Comparison of ENCODE assay signal across 19 cellular contexts in the genomic region with DNA sequence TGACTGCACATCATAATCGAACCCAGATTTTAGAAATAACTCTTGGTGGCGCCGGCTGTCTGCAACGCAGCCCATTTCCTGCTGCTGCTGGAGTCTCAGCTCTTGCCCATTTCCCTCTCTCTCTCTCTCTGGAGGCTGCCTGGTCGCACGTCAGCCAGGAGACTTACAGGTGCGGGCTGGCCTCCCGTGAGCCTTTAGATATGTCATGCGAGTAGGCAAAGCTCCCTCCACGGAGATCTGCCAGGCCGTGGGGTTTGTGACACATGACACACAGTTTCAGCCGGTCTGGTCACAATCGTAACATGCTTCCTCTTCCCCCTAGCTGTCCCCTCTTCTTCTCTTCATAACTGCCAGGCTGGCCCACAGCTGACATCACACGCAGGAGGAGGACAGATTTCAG.
DNase-seq lines count a peak whose midpoint lies in the region; ATAC-seq and TF ChIP-seq lines count a peak whose summit lies in the region.
"Had no signal": no experiment of that assay in that cellular context is flagged by ENCODE, and none has a peak within 500 bp of the region (broad histone marks: within the 10 kb centered on the region; RNA-seq: fewer than 3 reads in every experiment).

No MANE protein-coding gene starts in this region.

- H3K9me3 ChIP-seq in skeletal muscle satellite cell (replicated peaks; ENCODE audit: low read length) = no peaks in the 10 kb centered on the region
- H3K9me3 ChIP-seq: uterus had no signal

- H3K4me3 ChIP-seq in skeletal muscle satellite cell (ENCODE audit: low read length) = no peak overlapping the region
- H3K4me3 ChIP-seq: uterus had no signal

- H3K4me3 Mint-ChIP-seq in WTC11 = no peak overlapping the region
- H3K4me3 Mint-ChIP-seq: activated naive CD4-positive, alpha-beta T cell treated with anti-CD3 and anti-CD28 coated beads for 36 hours; HFFc6; naive B cell; stimulated activated naive CD8-positive, alpha-beta T cell treated with anti-CD3 and anti-CD28 coated beads, Interleukin-15, Interleukin-2, amounts not matched to agents 100 ng/mL and 50 ng/mL, for 24 hours had no signal

- H3K27me3 Mint-ChIP-seq in WTC11 (ENCODE audit: low read depth) = no peaks in the 10 kb centered on the region
- H3K27me3 Mint-ChIP-seq: naive B cell had no signal

- no peak for TF ChIP-seq CTCF in WTC11 (IDR thresholded peaks at IDR 0.05)

- H3K4me1 ChIP-seq in skeletal muscle satellite cell (ENCODE audit: control insufficient read depth, insufficient read depth, low read length) = no peaks in the 10 kb centered on the region
- H3K4me1 ChIP-seq: uterus had no signal

- no peak overlapping the region for H3K9ac ChIP-seq in skeletal muscle satellite cell (ENCODE audit: low read depth, low read length)

- CTCF ChIA-PET in WTC11 (lab: Charles Lee) = no interaction called here

- peak overlapping the region; percentile 35 for H3K4me2 ChIP-seq in skeletal muscle satellite cell (ENCODE audit: low read length)

- no peaks in the 10 kb centered on the region for H3K36me3 ChIP-seq in skeletal muscle satellite cell (ENCODE audit: insufficient read depth, low read length)
- H3K36me3 ChIP-seq: uterus had no signal

- no peaks in the 10 kb centered on the region for H3K27me3 ChIP-seq in skeletal muscle satellite cell (ENCODE audit: control insufficient read depth, insufficient read depth, low read length)
- H3K27me3 ChIP-seq: uterus had no signal

- ATAC-seq in WTC11 (no peak), GM18873 (IDR thresholded peaks at IDR 0.05; ENCODE audit: low FRiP score, unreplicated experiment) (no peak)
- ATAC-seq: HepG2 had no signal

- H3K4me1 Mint-ChIP-seq in WTC11 = no peaks in the 10 kb centered on the region
- H3K4me1 Mint-ChIP-seq: naive B cell had no signal

- H3K9me3 Mint-ChIP-seq in WTC11 = peaks cover 17% of the 10 kb centered on the region
- H3K9me3 Mint-ChIP-seq: activated naive CD4-positive, alpha-beta T cell treated with anti-CD3 and anti-CD28 coated beads for 36 hours; stimulated activated naive CD8-positive, alpha-beta T cell treated with anti-CD3 and anti-CD28 coated beads, Interleukin-15, Interleukin-2, amounts not matched to agents 100 ng/mL and 50 ng/mL, for 24 hours had no signal

- peaks cover 6% of the 10 kb centered on the region; the same call in 1 of the 2 replicates for H3K36me3 Mint-ChIP-seq in WTC11
- H3K36me3 Mint-ChIP-seq: naive B cell had no signal

- DNase-seq in NCI-H187 (lab: John Stamatoyannopoulos, UW) (peak; percentile 24), NCI-H187 treated with DMSO at 0.1 percent for 48 hours (lab: John Stamatoyannopoulos, UW) (no peak), NCI-H345 treated with DMSO at 0.1 percent for 48 hours (lab: John Stamatoyannopoulos, UW; ENCODE audit: unreplicated experiment) (peak; percentile 44), WTC11 (ENCODE audit: low spot score) (no peak), NCI-H2171 treated with DMSO at 0.1 percent for 48 hours (lab: John Stamatoyannopoulos, UW) (no peak)
- no peak for DNase-seq in effector CD4-positive, alpha-beta T cell
- DNase-seq: activated CD4-positive, alpha-beta T cell treated with anti-CD3 and anti-CD28 coated beads for 48 hours; activated naive CD4-positive, alpha-beta T cell treated with anti-CD3 and anti-CD28 coated beads for 36 hours; foreskin melanocyte; HFFc6; naive B cell; SHP77 treated with DMSO at 0.1 percent for 48 hours; stimulated activated CD4-positive, alpha-beta T cell treated with anti-CD3 and anti-CD28 coated beads, Interleukin-15, amount 100 ng/mL, for 24 hours; T1000; uterus had no signal

- peak overlapping the region; percentile 47; the same call in 1 of the 2 replicates for H3K27ac Mint-ChIP-seq in WTC11
- H3K27ac Mint-ChIP-seq: activated naive CD4-positive, alpha-beta T cell treated with anti-CD3 and anti-CD28 coated beads for 36 hours; HFFc6; naive B cell; stimulated activated naive CD8-positive, alpha-beta T cell treated with anti-CD3 and anti-CD28 coated beads, Interleukin-15, Interleukin-2, amounts not matched to agents 100 ng/mL and 50 ng/mL, for 24 hours had no signal

- POLR2A ChIA-PET in WTC11 (lab: Charles Lee) = interaction anchor here (1.0 kb wide), 1 partner anchor 95 kb away, joined by 3 read pairs; no protein-coding TSS in a partner anchor

TF ChIP-seq in WTC11, 78 proteins besides CTCF, POLR2A, EP300 and RAD21 (continues in another document):
- TF ChIP-seq, protein P1, sequence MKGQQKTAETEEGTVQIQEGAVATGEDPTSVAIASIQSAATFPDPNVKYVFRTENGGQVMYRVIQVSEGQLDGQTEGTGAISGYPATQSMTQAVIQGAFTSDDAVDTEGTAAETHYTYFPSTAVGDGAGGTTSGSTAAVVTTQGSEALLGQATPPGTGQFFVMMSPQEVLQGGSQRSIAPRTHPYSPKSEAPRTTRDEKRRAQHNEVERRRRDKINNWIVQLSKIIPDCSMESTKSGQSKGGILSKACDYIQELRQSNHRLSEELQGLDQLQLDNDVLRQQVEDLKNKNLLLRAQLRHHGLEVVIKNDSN (CRISPR knock-in tag; IDR thresholded peaks at IDR 0.05) = no peak
- TF ChIP-seq, protein P2, sequence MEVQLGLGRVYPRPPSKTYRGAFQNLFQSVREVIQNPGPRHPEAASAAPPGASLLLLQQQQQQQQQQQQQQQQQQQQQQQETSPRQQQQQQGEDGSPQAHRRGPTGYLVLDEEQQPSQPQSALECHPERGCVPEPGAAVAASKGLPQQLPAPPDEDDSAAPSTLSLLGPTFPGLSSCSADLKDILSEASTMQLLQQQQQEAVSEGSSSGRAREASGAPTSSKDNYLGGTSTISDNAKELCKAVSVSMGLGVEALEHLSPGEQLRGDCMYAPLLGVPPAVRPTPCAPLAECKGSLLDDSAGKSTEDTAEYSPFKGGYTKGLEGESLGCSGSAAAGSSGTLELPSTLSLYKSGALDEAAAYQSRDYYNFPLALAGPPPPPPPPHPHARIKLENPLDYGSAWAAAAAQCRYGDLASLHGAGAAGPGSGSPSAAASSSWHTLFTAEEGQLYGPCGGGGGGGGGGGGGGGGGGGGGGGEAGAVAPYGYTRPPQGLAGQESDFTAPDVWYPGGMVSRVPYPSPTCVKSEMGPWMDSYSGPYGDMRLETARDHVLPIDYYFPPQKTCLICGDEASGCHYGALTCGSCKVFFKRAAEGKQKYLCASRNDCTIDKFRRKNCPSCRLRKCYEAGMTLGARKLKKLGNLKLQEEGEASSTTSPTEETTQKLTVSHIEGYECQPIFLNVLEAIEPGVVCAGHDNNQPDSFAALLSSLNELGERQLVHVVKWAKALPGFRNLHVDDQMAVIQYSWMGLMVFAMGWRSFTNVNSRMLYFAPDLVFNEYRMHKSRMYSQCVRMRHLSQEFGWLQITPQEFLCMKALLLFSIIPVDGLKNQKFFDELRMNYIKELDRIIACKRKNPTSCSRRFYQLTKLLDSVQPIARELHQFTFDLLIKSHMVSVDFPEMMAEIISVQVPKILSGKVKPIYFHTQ (CRISPR knock-in tag; IDR thresholded peaks at IDR 0.05) = no peak
- TF ChIP-seq GTF2I (CRISPR knock-in tag; conservative IDR thresholded peaks at IDR 0.05) = no peak
- TF ChIP-seq NFE2L1 (CRISPR knock-in tag; IDR thresholded peaks at IDR 0.05) = no peak
- TF ChIP-seq NR2C2 (CRISPR knock-in tag; IDR thresholded peaks at IDR 0.05) = no peak
- TF ChIP-seq FOXK1 (CRISPR knock-in tag; IDR thresholded peaks at IDR 0.05) = no peak
- no peak for TF ChIP-seq ZNF219 (CRISPR knock-in tag; IDR thresholded peaks at IDR 0.05; ENCODE audit: borderline replicate concordance)
- TF ChIP-seq, protein P3, sequence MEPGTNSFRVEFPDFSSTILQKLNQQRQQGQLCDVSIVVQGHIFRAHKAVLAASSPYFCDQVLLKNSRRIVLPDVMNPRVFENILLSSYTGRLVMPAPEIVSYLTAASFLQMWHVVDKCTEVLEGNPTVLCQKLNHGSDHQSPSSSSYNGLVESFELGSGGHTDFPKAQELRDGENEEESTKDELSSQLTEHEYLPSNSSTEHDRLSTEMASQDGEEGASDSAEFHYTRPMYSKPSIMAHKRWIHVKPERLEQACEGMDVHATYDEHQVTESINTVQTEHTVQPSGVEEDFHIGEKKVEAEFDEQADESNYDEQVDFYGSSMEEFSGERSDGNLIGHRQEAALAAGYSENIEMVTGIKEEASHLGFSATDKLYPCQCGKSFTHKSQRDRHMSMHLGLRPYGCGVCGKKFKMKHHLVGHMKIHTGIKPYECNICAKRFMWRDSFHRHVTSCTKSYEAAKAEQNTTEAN (CRISPR knock-in tag; IDR thresholded peaks at IDR 0.05) = no peak
- TF ChIP-seq, protein P4, sequence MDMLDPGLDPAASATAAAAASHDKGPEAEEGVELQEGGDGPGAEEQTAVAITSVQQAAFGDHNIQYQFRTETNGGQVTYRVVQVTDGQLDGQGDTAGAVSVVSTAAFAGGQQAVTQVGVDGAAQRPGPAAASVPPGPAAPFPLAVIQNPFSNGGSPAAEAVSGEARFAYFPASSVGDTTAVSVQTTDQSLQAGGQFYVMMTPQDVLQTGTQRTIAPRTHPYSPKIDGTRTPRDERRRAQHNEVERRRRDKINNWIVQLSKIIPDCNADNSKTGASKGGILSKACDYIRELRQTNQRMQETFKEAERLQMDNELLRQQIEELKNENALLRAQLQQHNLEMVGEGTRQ (CRISPR knock-in tag; IDR thresholded peaks at IDR 0.05) = no peak
- TF ChIP-seq ETV6 (CRISPR knock-in tag; IDR thresholded peaks at IDR 0.05) = no peak
- TF ChIP-seq GRHL2 (CRISPR knock-in tag; IDR thresholded peaks at IDR 0.05; ENCODE audit: insufficient replicate concordance, severe bottlenecking) = no peak
- TF ChIP-seq, protein P5, sequence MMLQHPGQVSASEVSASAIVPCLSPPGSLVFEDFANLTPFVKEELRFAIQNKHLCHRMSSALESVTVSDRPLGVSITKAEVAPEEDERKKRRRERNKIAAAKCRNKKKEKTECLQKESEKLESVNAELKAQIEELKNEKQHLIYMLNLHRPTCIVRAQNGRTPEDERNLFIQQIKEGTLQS (CRISPR knock-in tag; conservative IDR thresholded peaks at IDR 0.05) = no peak
- TF ChIP-seq, protein P6, sequence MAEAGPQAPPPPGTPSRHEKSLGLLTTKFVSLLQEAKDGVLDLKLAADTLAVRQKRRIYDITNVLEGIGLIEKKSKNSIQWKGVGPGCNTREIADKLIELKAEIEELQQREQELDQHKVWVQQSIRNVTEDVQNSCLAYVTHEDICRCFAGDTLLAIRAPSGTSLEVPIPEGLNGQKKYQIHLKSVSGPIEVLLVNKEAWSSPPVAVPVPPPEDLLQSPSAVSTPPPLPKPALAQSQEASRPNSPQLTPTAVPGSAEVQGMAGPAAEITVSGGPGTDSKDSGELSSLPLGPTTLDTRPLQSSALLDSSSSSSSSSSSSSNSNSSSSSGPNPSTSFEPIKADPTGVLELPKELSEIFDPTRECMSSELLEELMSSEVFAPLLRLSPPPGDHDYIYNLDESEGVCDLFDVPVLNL (CRISPR knock-in tag; IDR thresholded peaks at IDR 0.05; ENCODE audit: borderline replicate concordance, low read depth) = no peak
- no peak for TF ChIP-seq TEAD1 (CRISPR knock-in tag; IDR thresholded peaks at IDR 0.05)

Comparison
In these comparisons a context has a peak if more than half of its experiments do, and no peak if none do; other contexts are left out.
1. DNase-seq: peak in NCI-H187 (2 of 2) and NCI-H345 treated with DMSO at 0.1 percent for 48 hours (single experiment); none in NCI-H187 treated with DMSO at 0.1 percent for 48 hours (single experiment), WTC11 (single experiment), NCI-H2171 treated with DMSO at 0.1 percent for 48 hours (single experiment) and effector CD4-positive, alpha-beta T cell (single experiment).